In the genomic region with DNA sequence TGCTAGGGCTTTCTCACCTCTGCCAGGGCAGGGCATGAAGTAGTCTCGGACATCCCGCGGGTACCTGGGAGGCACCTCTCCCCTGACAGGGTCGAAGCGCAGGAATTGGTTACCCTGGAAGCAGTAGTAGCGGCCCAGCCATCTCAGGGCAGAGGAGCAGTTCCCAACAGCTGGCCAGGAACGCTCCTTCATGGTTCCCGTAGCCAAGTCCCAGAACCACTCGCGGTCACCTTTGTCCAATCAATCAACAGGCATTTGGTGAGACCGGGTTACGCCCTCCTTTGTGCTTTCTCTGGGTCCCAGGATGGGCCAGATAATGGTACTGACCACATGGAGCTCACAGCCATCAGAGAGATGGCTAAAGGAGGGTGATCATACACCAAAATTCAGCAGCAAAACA, we compare ENCODE assay signal across 18 cellular contexts. TPM values are rescaled to one million over a fixed set of nuclear protein-coding genes. Genes with fewer than 3 reads are reported as not detected.
A peak's percentile ranks its signal among the peaks of the same experiment; 100 is the strongest.
DNase-seq lines count a peak whose midpoint lies in the region; ATAC-seq, FAIRE-seq and TF ChIP-seq lines count a peak whose summit lies in the region.
"Had no signal": no experiment of that assay in that cellular context is flagged by ENCODE, and none has a peak within 500 bp of the region (broad histone marks: within the 10 kb centered on the region; RNA-seq: fewer than 3 reads in every experiment).

No MANE protein-coding gene starts in this region.

- peak; percentile 28 for FAIRE-seq in GM12891 (lab: Jason Lieb, UNC)
- FAIRE-seq: A204.1, HTR-8/SVneo had no signal

- no peaks in the 10 kb centered on the region for H3K36me3 ChIP-seq in OCI-LY3 (replicated peaks; ENCODE audit: low read depth, low read length)
- H3K36me3 ChIP-seq in right lobe of liver, result peaks cover 0 to 35% (median 12%) of the 10 kb centered on the region in 4 donors
- H3K36me3 ChIP-seq: BE2C had no signal

- TF ChIP-seq CTCF in OCI-LY3 (IDR thresholded peaks at IDR 0.05; ENCODE audit: low read depth, low read length) (no peak), right lobe of liver (IDR thresholded peaks at IDR 0.05) (no peak)

- ATAC-seq in right lobe of liver, result peak; percentile 2 to 34 (median 25)
- ATAC-seq: HCT116 had no signal

- intact Hi-C loops in right lobe of liver (cut with DNase I), result loop anchor here in 1 of 2 donors (5.0 kb wide), 1 partner anchor 45 kb away; a partner anchor contains a TSS

- no peak overlapping the region for H3K4me2 ChIP-seq in OCI-LY3 (ENCODE audit: low read length)

- H3K79me2 ChIP-seq in OCI-LY3 (ENCODE audit: low read length), result no peaks in the 10 kb centered on the region

- H3K4me3 ChIP-seq in OCI-LY3 (ENCODE audit: low read length) (no peak overlapping the region), right lobe of liver (peak overlapping the region in 2 of 3 donors; percentile 74 to 79)

- H3K4me1 ChIP-seq in OCI-LY3 (ENCODE audit: low read length), result peaks cover 9% of the 10 kb centered on the region
- H3K4me1 ChIP-seq in right lobe of liver, result peaks cover 0 to 55% (median 3%) of the 10 kb centered on the region in 4 donors
- H3K4me1 ChIP-seq: BE2C had no signal

- H2AFZ ChIP-seq in OCI-LY3 (ENCODE audit: low read depth, low read length), result 0 out of 2 replicates have a peak overlapping the region, but pooled peaks have one; percentile 44

- H3K27me3 ChIP-seq in OCI-LY3 (ENCODE audit: low read depth, low read length), result no peaks in the 10 kb centered on the region
- no peaks in the 10 kb centered on the region for H3K27me3 ChIP-seq in right lobe of liver
- H3K27me3 ChIP-seq: BE2C had no signal

- H3K9me3 ChIP-seq in OCI-LY3 (ENCODE audit: insufficient read depth, low read length) (no peaks in the 10 kb centered on the region), right lobe of liver (no peaks in the 10 kb centered on the region)
- H3K9me3 ChIP-seq: BE2C had no signal

- no CpG with 5 or more reads among the region's 12 CpGs for WGBS in right lobe of liver (ENCODE audit: insufficient coverage, low coverage, low lambda C conversion rate, missing lambda C conversion rate)

- H3K9ac ChIP-seq in OCI-LY3 (ENCODE audit: low read length), result no peak overlapping the region

- TF ChIP-seq POLR2A in GM12891 (IDR thresholded peaks at IDR 0.05; ENCODE audit: low read depth, low read length), result no peak
- TF ChIP-seq POLR2A in right lobe of liver (IDR thresholded peaks at IDR 0.05), result no peak

- DNase-seq in GM12891 (ENCODE audit: insufficient read length, low spot score), result no peak
- DNase-seq in right lobe of liver, result peak; percentile 37 to 82 (median 73)
- DNase-seq in activated CD4-positive, alpha-beta T cell treated with anti-CD3 and anti-CD28 coated beads for 48 hours, result no peak
- no peak for DNase-seq in activated CD8-positive, alpha-beta memory T cell treated with anti-CD3 and anti-CD28 coated beads, Interleukin-2, amount 50 U/mL, for 4 hours
- no peak for DNase-seq in anterior cingulate cortex (lab: John Stamatoyannopoulos, UW)
- DNase-seq: ACHN, BE2C, DMS153, DMS79, GOT3, H7, HFFc6 had no signal

- no peak overlapping the region for H3K27ac ChIP-seq in OCI-LY3 (ENCODE audit: low read length)
- H3K27ac ChIP-seq in right lobe of liver, result peak overlapping the region in 2 of 3 donors; percentile 21 to 30

- no peaks in the 10 kb centered on the region for H4K20me1 ChIP-seq in OCI-LY3 (ENCODE audit: insufficient read depth, low read length)

TF ChIP-seq in GM12891, 5 proteins besides CTCF, POLR2A, EP300 and RAD21:
- no peak for TF ChIP-seq PAX5 (IDR thresholded peaks at IDR 0.05; ENCODE audit: insufficient read depth, low read length, severe bottlenecking)
- TF ChIP-seq POU2F2 (IDR thresholded peaks at IDR 0.05; ENCODE audit: low read depth, low read length), result no peak
- TF ChIP-seq POLR2AphosphoS5 (IDR thresholded peaks at IDR 0.05; ENCODE audit: low read depth, low read length), result no peak
- TF ChIP-seq TAF1 (IDR thresholded peaks at IDR 0.05; ENCODE audit: low read depth, low read length), result no peak
- TF ChIP-seq SPI1 (IDR thresholded peaks at IDR 0.05; ENCODE audit: low read depth, low read length), result no peak

RNA-seq across cellular contexts. Expression of a gene that starts 3.4 kb away (rescaled TPM):
- polyA plus RNA-seq in GM12891 (2012; ENCODE audit: low read depth, missing spikeins), result 11.3 TPM
- 1,000 to 10,000 TPM; 3,555 to 5,250 (median 4,456) TPM for total RNA-seq in right lobe of liver
- polyA plus RNA-seq: CD14-positive monocyte; CD4-positive, alpha-beta memory T cell had no signal

RNA-seq across cellular contexts. Expression of a gene that starts 18.5 kb away (rescaled TPM):
- 16.0 TPM for polyA plus RNA-seq in GM12891 (2012; ENCODE audit: low read depth, missing spikeins)
- 1 to 10 TPM; 3.3 to 5.6 (median 3.8) TPM for total RNA-seq in right lobe of liver

RNA-seq across cellular contexts. Expression of a gene that starts 36.3 kb away (rescaled TPM):
- polyA plus RNA-seq in GM12891 (2012; ENCODE audit: low read depth, missing spikeins), result 3.9 TPM
- total RNA-seq in right lobe of liver, result 1 to 10 TPM; 5.0 to 8.9 (median 6.7) TPM

RNA-seq across cellular contexts. Expression of a gene that starts 43.7 kb away (rescaled TPM):
- 34.4 TPM for polyA plus RNA-seq in GM12891 (2012; ENCODE audit: low read depth, missing spikeins)
- 10 to 100 TPM; 14.6 to 33.3 (median 23.1) TPM for total RNA-seq in right lobe of liver

RNA-seq across cellular contexts. Expression of a gene that starts 43.9 kb away (rescaled TPM):
- polyA plus RNA-seq in GM12891 (2012; ENCODE audit: low read depth, missing spikeins), result 26.1 TPM
- 10 to 100 TPM; 10.3 to 33.9 (median 14.1) TPM for total RNA-seq in right lobe of liver

Comparison
In these comparisons a context has a peak if more than half of its experiments do, and no peak if none do; other contexts are left out.
1. DNase-seq: peak in right lobe of liver (3 of 3); none in GM12891 (single experiment), activated CD4-positive, alpha-beta T cell treated with anti-CD3 and anti-CD28 coated beads for 48 hours (single experiment), activated CD8-positive, alpha-beta memory T cell treated with anti-CD3 and anti-CD28 coated beads, Interleukin-2, amount 50 U/mL, for 4 hours (single experiment) and anterior cingulate cortex (0 of 58).